In the genomic region with DNA sequence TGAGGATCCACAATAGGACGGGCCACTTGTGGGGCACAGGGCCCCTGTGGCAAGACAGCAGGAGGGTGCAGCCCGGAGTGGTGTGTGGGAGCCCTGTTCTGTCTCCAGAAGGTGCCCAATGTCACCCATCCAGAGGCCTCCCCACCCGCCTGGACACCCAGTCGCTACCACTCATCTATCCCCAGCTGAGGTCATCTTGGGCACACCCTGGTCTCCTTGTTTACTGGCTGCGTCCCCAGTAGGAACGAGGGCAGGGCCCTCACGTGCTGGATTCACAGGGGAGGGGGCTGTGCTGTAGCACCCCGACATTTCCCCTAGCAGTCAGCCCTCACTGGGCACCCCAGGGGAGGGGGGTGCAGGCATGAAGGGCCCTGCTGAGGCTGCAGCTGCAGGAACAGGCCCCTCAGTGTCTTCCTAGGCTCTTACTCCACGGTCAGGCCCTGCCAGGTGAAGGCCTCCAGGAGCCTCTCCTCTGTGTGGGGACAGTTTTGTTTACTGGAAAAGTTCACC, we compare ENCODE assay signal across 20 cellular contexts. TPM values are rescaled to one million over a fixed set of nuclear protein-coding genes. Genes with fewer than 3 reads are reported as not detected.
"Had no signal": no experiment of that assay in that cellular context is flagged by ENCODE, and none has a peak within 500 bp of the region (broad histone marks: within the 10 kb centered on the region; RNA-seq: fewer than 3 reads in every experiment).

No MANE protein-coding gene starts in this region.

- H3K9me3 ChIP-seq: left lung had no signal

- H3K4me1 ChIP-seq: left lung had no signal

- H3K36me3 Mint-ChIP-seq: activated CD8-positive, alpha-beta memory T cell treated with anti-CD3 and anti-CD28 coated beads, Interleukin-2, amount 10 ng/mL, durations not matched to agents 7 days and 5 days; activated naive CD8-positive, alpha-beta T cell; WTC11 had no signal

- H3K27ac ChIP-seq: dorsolateral prefrontal cortex, foreskin keratinocyte, left lung had no signal

- H3K36me3 ChIP-seq: left lung had no signal

- ATAC-seq: activated CD8-positive, alpha-beta memory T cell treated with anti-CD3 and anti-CD28 coated beads, Interleukin-2, amount 10 ng/mL, durations not matched to agents 7 days and 5 days; foreskin keratinocyte; left lung; WTC11 had no signal

- H3K4me3 ChIP-seq: dorsolateral prefrontal cortex, left lung had no signal

- H3K4me3 Mint-ChIP-seq: activated CD4-positive, alpha-beta memory T cell treated with anti-CD3 and anti-CD28 coated beads, Interleukin-2, amount 10 ng/mL, durations not matched to agents 7 days and 5 days; activated CD8-positive, alpha-beta memory T cell treated with anti-CD3 and anti-CD28 coated beads, Interleukin-2, amount 10 ng/mL, durations not matched to agents 7 days and 5 days; activated naive CD8-positive, alpha-beta T cell; T-helper 2 cell treated with Interferon-gamma antibody and Interleukin-4, amounts not matched to agents 5 μg/mL and 100 μg/mL, for 36 hours; WTC11 had no signal

- H3K27ac Mint-ChIP-seq: activated CD4-positive, alpha-beta memory T cell treated with anti-CD3 and anti-CD28 coated beads, Interleukin-2, amount 10 ng/mL, durations not matched to agents 7 days and 5 days; activated CD8-positive, alpha-beta memory T cell treated with anti-CD3 and anti-CD28 coated beads, Interleukin-2, amount 10 ng/mL, durations not matched to agents 7 days and 5 days; activated naive CD8-positive, alpha-beta T cell; T-helper 2 cell treated with Interferon-gamma antibody and Interleukin-4, amounts not matched to agents 5 μg/mL and 100 μg/mL, for 36 hours had no signal

- DNase-seq: activated CD4-positive, alpha-beta memory T cell treated with anti-CD3 and anti-CD28 coated beads, Interleukin-2, amount 10 ng/mL, durations not matched to agents 7 days and 5 days; activated CD4-positive, alpha-beta T cell treated with anti-CD3 and anti-CD28 coated beads for 4 hours; activated CD8-positive, alpha-beta memory T cell treated with anti-CD3 and anti-CD28 coated beads, Interleukin-2, amount 10 ng/mL, durations not matched to agents 7 days and 5 days; dorsolateral prefrontal cortex; foreskin keratinocyte; glutamatergic neuron; left lung; mesendoderm; nucleus accumbens; stimulated activated CD4-positive, alpha-beta T cell treated with anti-CD3 and anti-CD28 coated beads, Interleukin-12 subunit alpha, Interleukin-12 subunit beta, amount 100 ng/mL, for 4 hours; stimulated activated CD4-positive, alpha-beta T cell treated with anti-CD3 and anti-CD28 coated beads, Interleukin-1b, Interleukin-23, amount 100 ng/mL, for 48 hours; stimulated activated CD8-positive, alpha-beta memory T cell treated with anti-CD3 and anti-CD28 coated beads, Interleukin-4, amount 100 ng/mL, for 48 hours; stimulated activated naive CD4-positive, alpha-beta T cell had no signal

- H3K9me3 Mint-ChIP-seq: activated CD4-positive, alpha-beta memory T cell treated with anti-CD3 and anti-CD28 coated beads, Interleukin-2, amount 10 ng/mL, durations not matched to agents 7 days and 5 days; nephron; T-helper 2 cell treated with Interferon-gamma antibody and Interleukin-4, amounts not matched to agents 5 μg/mL and 100 μg/mL, for 36 hours; WTC11 had no signal

- H3K4me1 Mint-ChIP-seq: activated CD4-positive, alpha-beta memory T cell treated with anti-CD3 and anti-CD28 coated beads, Interleukin-2, amount 10 ng/mL, durations not matched to agents 7 days and 5 days; activated CD8-positive, alpha-beta memory T cell treated with anti-CD3 and anti-CD28 coated beads, Interleukin-2, amount 10 ng/mL, durations not matched to agents 7 days and 5 days had no signal

RNA-seq across cellular contexts. Expression of gene TNNT2, which starts 2.3 kb away (rescaled TPM):
- total RNA-seq: activated CD4-positive, alpha-beta memory T cell treated with anti-CD3 and anti-CD28 coated beads, Interleukin-2, amount 10 ng/mL, durations not matched to agents 7 days and 5 days; activated CD8-positive, alpha-beta memory T cell treated with anti-CD3 and anti-CD28 coated beads, Interleukin-2, amount 10 ng/mL, durations not matched to agents 7 days and 5 days; fibroblast of lung had no signal

RNA-seq across cellular contexts. Expression of gene LAD1, which starts 19.3 kb away (rescaled TPM):
- total RNA-seq: activated CD4-positive, alpha-beta memory T cell treated with anti-CD3 and anti-CD28 coated beads, Interleukin-2, amount 10 ng/mL, durations not matched to agents 7 days and 5 days; activated CD8-positive, alpha-beta memory T cell treated with anti-CD3 and anti-CD28 coated beads, Interleukin-2, amount 10 ng/mL, durations not matched to agents 7 days and 5 days; fibroblast of lung had no signal
- polyA plus RNA-seq: fibroblast of lung had no signal

RNA-seq across cellular contexts. Expression of gene TNNI1, which starts 41.7 kb away (rescaled TPM):
- total RNA-seq: activated CD4-positive, alpha-beta memory T cell treated with anti-CD3 and anti-CD28 coated beads, Interleukin-2, amount 10 ng/mL, durations not matched to agents 7 days and 5 days; activated CD8-positive, alpha-beta memory T cell treated with anti-CD3 and anti-CD28 coated beads, Interleukin-2, amount 10 ng/mL, durations not matched to agents 7 days and 5 days; fibroblast of lung; foreskin keratinocyte; renal cortical epithelial cell had no signal
- polyA plus RNA-seq: foreskin keratinocyte, keratinocyte had no signal
